ENCODE assay signal across 9 cellular contexts in genomic region chr2:98769784-98770183, GRCh38. TPM values are rescaled to one million over a fixed set of nuclear protein-coding genes. Genes with fewer than 3 reads are reported as not detected.
A peak's percentile ranks its signal among the peaks of the same experiment; 100 is the strongest.
DNase-seq lines count a peak whose midpoint lies in the region; ATAC-seq, FAIRE-seq and TF ChIP-seq lines count a peak whose summit lies in the region.
"Had no signal": no experiment of that assay in that cellular context is flagged by ENCODE, and none has a peak within 500 bp of the region (broad histone marks: within the 10 kb centered on the region; RNA-seq: fewer than 3 reads in every experiment).

No MANE protein-coding gene starts in this region.

- H3K9me3 ChIP-seq in CD4-positive, alpha-beta memory T cell (ENCODE audit: control insufficient read depth in 1 of 2, low read length in 2 of 2) = no peaks in the 10 kb centered on the region
- H3K9me3 ChIP-seq in hepatocyte (ENCODE audit: low read depth) (no peaks in the 10 kb centered on the region), kidney (ENCODE audit: control insufficient read depth in 1 of 2, low read length in 2 of 2) (no peaks in the 10 kb centered on the region)

- CTCF ChIA-PET in CD4-positive, alpha-beta memory T cell (lab: Charles Lee; ENCODE audit: partially characterized antibody) = interaction anchor here (2.9 to 4.8 kb wide), 3 partner anchors 9 to 54 kb away, joined by 17 to 51 read pairs (median 30); partner anchors contain the start of gene MGAT4A

- peaks cover 85% of the 10 kb centered on the region for H3K4me1 ChIP-seq in CD4-positive, alpha-beta memory T cell (ENCODE audit: insufficient read depth, low read length)
- no peaks in the 10 kb centered on the region for H3K4me1 ChIP-seq in foreskin keratinocyte
- peaks cover 2% of the 10 kb centered on the region for H3K4me1 ChIP-seq in hepatocyte (ENCODE audit: insufficient read depth)
- H3K4me1 ChIP-seq in kidney (ENCODE audit: control insufficient read depth in 1 of 2, insufficient read depth in 1 of 2, low read depth in 1 of 2, low read length in 2 of 2) = peaks cover 0 to 3% of the 10 kb centered on the region in 2 donors

- no peaks in the 10 kb centered on the region for H3K9me2 ChIP-seq in hepatocyte (replicated peaks; ENCODE audit: insufficient read depth)

- H3K9ac ChIP-seq in kidney (ENCODE audit: low read length in 2 of 2) = no peak overlapping the region

- peak overlapping the region; percentile 89 to 100 (median 98) for H3K27ac Mint-ChIP-seq in CD4-positive, alpha-beta memory T cell
- H3K27ac Mint-ChIP-seq in HFFc6 = no peak overlapping the region

- no peaks in the 10 kb centered on the region for H3K36me3 ChIP-seq in CD4-positive, alpha-beta memory T cell (ENCODE audit: insufficient read depth, low read length)
- H3K36me3 ChIP-seq in hepatocyte (replicated peaks; ENCODE audit: insufficient read depth, low read depth) = no peaks in the 10 kb centered on the region
- no peaks in the 10 kb centered on the region for H3K36me3 ChIP-seq in kidney (ENCODE audit: control insufficient read depth in 1 of 2, insufficient read depth in 2 of 2, low read length in 2 of 2)

- H3K4me2 ChIP-seq in hepatocyte = no peak overlapping the region

- peaks cover 66 to 94% (median 81%) of the 10 kb centered on the region in 4 donors for H3K4me1 Mint-ChIP-seq in CD4-positive, alpha-beta memory T cell
- peaks cover 9% of the 10 kb centered on the region; the same call in 1 of the 2 replicates for H3K4me1 Mint-ChIP-seq in HFFc6 (ENCODE audit: low read depth)

- peak overlapping the region; percentile 92 to 99 (median 94) for H3K4me3 Mint-ChIP-seq in CD4-positive, alpha-beta memory T cell
- no peak overlapping the region for H3K4me3 Mint-ChIP-seq in HFFc6

- peak; percentile 46 to 78 (median 53) for DNase-seq in CD4-positive, alpha-beta memory T cell
- DNase-seq in NCI-H128 (lab: John Stamatoyannopoulos, UW; ENCODE audit: unreplicated experiment) (peak; percentile 31), T-helper 2 cell (peak in 3 of 5 experiments; percentile 29 to 32 (median 31)), foreskin keratinocyte (no peak), hepatocyte (ENCODE audit: low spot score) (no peak), kidney (no peak), HFFc6 (no peak)

- H2AFZ ChIP-seq in hepatocyte = no peak overlapping the region

- ATAC-seq in foreskin keratinocyte (peak; percentile 39), HG03378 (IDR thresholded peaks at IDR 0.05; ENCODE audit: unreplicated experiment) (no peak)

- peak overlapping the region; percentile 57 for H3K27ac ChIP-seq in CD4-positive, alpha-beta memory T cell (ENCODE audit: low read depth, low read length)
- H3K27ac ChIP-seq in foreskin keratinocyte (no peak overlapping the region), hepatocyte (no peak overlapping the region), kidney (ENCODE audit: low read depth in 2 of 2, low read length in 2 of 2) (no peak overlapping the region)

- H3K36me3 Mint-ChIP-seq in CD4-positive, alpha-beta memory T cell = peaks cover 0 to 9% of the 10 kb centered on the region in 2 donors
- H3K36me3 Mint-ChIP-seq in HFFc6 (ENCODE audit: low read depth) = no peaks in the 10 kb centered on the region

- no peak for FAIRE-seq in kidney (lab: Jason Lieb, UNC)

- H3K9me3 Mint-ChIP-seq in CD4-positive, alpha-beta memory T cell = peaks cover 0 to 3% (median 0%) of the 10 kb centered on the region in 8 donors
- no peaks in the 10 kb centered on the region for H3K9me3 Mint-ChIP-seq in HFFc6

- WGBS in hepatocyte (ENCODE audit: low lambda C conversion rate, missing lambda C conversion rate) = 63% methylated on average over 14 of the region's 14 CpGs

- no peaks in the 10 kb centered on the region for H3K79me2 ChIP-seq in hepatocyte

- intact Hi-C loops in CD4-positive, alpha-beta memory T cell (cut with micrococcal nuclease) = loop anchor here (2.0 to 5.0 kb wide), 4 partner anchors 38 to 298 kb away; no protein-coding TSS in a partner anchor
- intact Hi-C loops in kidney (cut with DNase I) = no loop called here

- H4K20me1 ChIP-seq in hepatocyte (ENCODE audit: insufficient read depth, poor library complexity, severe bottlenecking) = no peaks in the 10 kb centered on the region

- POLR2A ChIA-PET in CD4-positive, alpha-beta memory T cell (lab: Charles Lee; ENCODE audit: partially characterized antibody) = interaction anchor here (2.2 to 13.3 kb wide), 8 partner anchors 11 to 305 kb away, joined by 9 to 565 read pairs (median 20); partner anchors contain the start of gene MGAT4A

- H3K27me3 Mint-ChIP-seq in CD4-positive, alpha-beta memory T cell = no peaks in the 10 kb centered on the region
- H3K27me3 Mint-ChIP-seq in HFFc6 (ENCODE audit: insufficient read depth) = peaks cover 43% of the 10 kb centered on the region

- peak overlapping the region in 1 of 2 donors; percentile 39 for H3K4me3 ChIP-seq in CD4-positive, alpha-beta memory T cell (ENCODE audit: low read length in 2 of 2)
- H3K4me3 ChIP-seq in hepatocyte (no peak overlapping the region), kidney (ENCODE audit: low read length in 2 of 2) (peak overlapping the region in 1 of 2 donors; percentile 13)
- H3K4me3 ChIP-seq: lung had no signal

- no peaks in the 10 kb centered on the region for H3K27me3 ChIP-seq in CD4-positive, alpha-beta memory T cell (ENCODE audit: insufficient read depth, low read length)
- peaks cover 11% of the 10 kb centered on the region for H3K27me3 ChIP-seq in foreskin keratinocyte
- H3K27me3 ChIP-seq in hepatocyte = no peaks in the 10 kb centered on the region

- TF ChIP-seq CTCF in foreskin keratinocyte (conservative IDR thresholded peaks at IDR 0.05) (no peak), hepatocyte (IDR thresholded peaks at IDR 0.05; ENCODE audit: poor library complexity) (no peak), kidney (IDR thresholded peaks at IDR 0.05; ENCODE audit: borderline replicate concordance, extremely low read depth, insufficient read depth) (no peak), HFFc6 (IDR thresholded peaks at IDR 0.05) (no peak)

RNA-seq across cellular contexts. Expression of gene MGAT4A, which starts 38.9 kb away (rescaled TPM):
- 100 to 1,000 TPM; 256 to 270 TPM for total RNA-seq in CD4-positive, alpha-beta memory T cell
- 100 to 1,000 TPM; 223 to 336 TPM for polyA plus RNA-seq in CD4-positive, alpha-beta memory T cell
- total RNA-seq in foreskin keratinocyte (0.31 and 0.63 TPM in 2 replicates), hepatocyte (21.6 and 22.2 TPM in 2 replicates), kidney (101 TPM)
- polyA plus RNA-seq in foreskin keratinocyte (0.17 and 0.26 TPM in 2 replicates), hepatocyte (10.1 and 10.5 TPM in 2 replicates), kidney (ENCODE audit: insufficient read depth, low read depth, low replicate concordance) (23.5 TPM)
- total RNA-seq in HFFc6 (2021; fragmentation: NEBNext Ultra II Directional; extraction: Animal tissue kit (Norgen Biotek cat#: 25700)) = under 1 TPM in 1 of 6 experiments, not detected in 5; 0.14 TPM

Comparison
In these comparisons a context has a peak if more than half of its experiments do, and no peak if none do; other contexts are left out.
1. DNase-seq: peak in CD4-positive, alpha-beta memory T cell (5 of 5), NCI-H128 (single experiment) and T-helper 2 cell (3 of 5); none in foreskin keratinocyte (0 of 2), hepatocyte (single experiment), kidney (single experiment) and HFFc6 (single experiment).
2. RNA of gene MGAT4A, which starts 38.9 kb away (total RNA-seq): 256 to 270 TPM in CD4-positive, alpha-beta memory T cell, 101 TPM in kidney (single experiment) and 21.6 to 22.2 TPM in hepatocyte; 0.31 to 0.63 TPM in foreskin keratinocyte and 0.14 TPM in HFFc6; every median in the first group is over 10 times any median in the second.